In the genomic region with DNA sequence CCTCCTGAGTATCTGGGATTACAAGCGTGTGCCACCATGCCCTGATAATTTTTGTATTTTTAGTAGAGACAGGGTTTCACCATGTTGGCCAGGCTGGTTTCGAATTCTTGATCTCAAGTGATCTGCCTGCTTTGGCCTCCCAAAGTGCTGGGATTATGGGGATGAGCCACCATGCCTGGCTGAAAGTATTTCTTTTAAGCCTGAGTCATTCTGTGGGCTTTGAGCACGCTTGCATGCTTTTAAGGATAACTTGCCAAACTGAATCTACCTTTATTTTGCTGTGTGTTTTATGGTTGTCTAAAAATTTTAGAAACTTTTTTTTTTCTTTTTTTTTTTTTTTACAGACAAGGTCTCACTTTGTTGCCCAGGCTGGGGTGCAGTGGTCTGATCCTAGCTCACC, we compare ENCODE assay signal across 24 cellular contexts.
"Had no signal": no experiment of that assay in that cellular context is flagged by ENCODE, and none has a peak within 500 bp of the region (broad histone marks: within the 10 kb centered on the region; RNA-seq: fewer than 3 reads in every experiment).

No MANE protein-coding gene starts in this region.

- H3K4me3 ChIP-seq: colonic mucosa, lung, ovary, psoas muscle, sigmoid colon, skin epidermis, spleen, thoracic aorta, tibial nerve had no signal

- ATAC-seq: esophagus mucosa; foreskin keratinocyte; left lobe of liver; natural killer cell; psoas muscle; right cardiac atrium; stimulated activated memory B cell treated with anti-CD40 and anti-IgM and Interleukin-4, amounts not matched to agents 10 μg/mL and 1 μg/mL and 100 μg/mL, for 72 hours; stimulated activated naive CD8-positive, alpha-beta T cell treated with anti-CD3 and anti-CD28 coated beads, Interleukin-15, Interleukin-2, amounts not matched to agents 100 U/mL and 50 U/mL, for 24 hours had no signal

- H3K27me3 ChIP-seq: colonic mucosa, foreskin keratinocyte, ovary, sigmoid colon, spleen, tibial nerve had no signal

- DNase-seq: colonic mucosa; effector CD8-positive, alpha-beta T cell; endodermal cell; hypothalamus; immature natural killer cell; natural killer cell; occipital lobe; ovary; posterior cingulate gyrus; psoas muscle; right cardiac atrium; sigmoid colon; spleen; stimulated activated CD4-positive, alpha-beta T cell treated with anti-CD3 and anti-CD28 coated beads, Interleukin-4, amount 100 ng/mL, for 4 hours; stimulated activated naive CD8-positive, alpha-beta T cell treated with anti-CD3 and anti-CD28 coated beads, Interleukin-15, Interleukin-2, amounts not matched to agents 100 U/mL and 50 U/mL, for 24 hours had no signal

- H3K36me3 ChIP-seq: colonic mucosa, ovary, sigmoid colon, thoracic aorta had no signal

- H3K4me1 ChIP-seq: colonic mucosa, foreskin keratinocyte, psoas muscle, spleen had no signal

- H3K9me3 ChIP-seq: colonic mucosa, ovary, psoas muscle, sigmoid colon, spleen, thoracic aorta, tibial nerve had no signal

- H3K27ac ChIP-seq: colonic mucosa, epithelial cell of prostate, foreskin keratinocyte, ovary, psoas muscle, sigmoid colon, skin epidermis, spleen, thoracic aorta, tibial nerve had no signal
